1 cellular context compared by ENCODE assay signal in the genomic region with DNA sequence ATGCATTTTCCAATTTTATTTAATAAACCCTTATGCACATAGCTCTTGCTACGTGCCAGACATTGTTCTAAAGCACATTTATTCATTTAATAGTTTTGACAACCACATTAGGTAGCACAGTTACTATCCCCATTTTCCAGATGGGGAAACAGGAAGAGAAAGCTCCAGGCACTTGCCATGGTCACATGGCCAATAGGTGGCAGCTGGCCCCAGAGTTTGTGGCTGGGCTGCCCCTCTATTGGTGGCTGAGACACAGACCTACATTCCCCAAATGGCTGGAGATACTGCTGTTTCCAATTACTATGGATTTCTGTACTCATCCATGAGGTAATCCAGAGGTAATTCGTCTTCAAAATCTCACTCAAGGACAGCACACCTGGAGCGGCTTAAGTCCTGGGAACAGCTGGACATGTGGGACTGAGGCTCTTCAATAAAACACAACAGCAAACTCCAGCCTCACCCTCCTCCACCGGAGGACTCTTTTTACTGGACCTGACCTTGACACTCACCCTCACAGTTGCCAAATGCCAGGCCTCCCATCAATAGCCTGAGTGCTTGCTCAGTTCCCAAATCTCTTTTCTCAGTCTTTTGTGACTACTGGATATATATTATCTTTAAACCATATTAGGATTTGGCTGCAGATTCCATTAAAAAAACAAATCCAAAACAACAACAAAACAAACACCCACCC.
TF ChIP-seq lines count a peak whose summit lies in the region.

No MANE protein-coding gene starts in this region.

TF ChIP-seq in SK-N-SH treated with all-trans-retinoic acid at 6 μM for 48 hours, 23 proteins besides CTCF, POLR2A, EP300 and RAD21 (continued from another document):
- TF ChIP-seq PPARA (CRISPR knock-in tag; IDR thresholded peaks at IDR 0.05; ENCODE audit: borderline replicate concordance), result no peak
- no peak for TF ChIP-seq ISL1 (CRISPR knock-in tag; IDR thresholded peaks at IDR 0.05)
- no peak for TF ChIP-seq ZFP30 (CRISPR knock-in tag; IDR thresholded peaks at IDR 0.05)
